1 cellular context compared by ENCODE assay signal in genomic region chr1:21312407-21312992, GRCh38.
TF ChIP-seq lines count a peak whose summit lies in the region.

No MANE protein-coding gene starts in this region.

TF ChIP-seq in HepG2, 621 proteins besides CTCF, POLR2A, EP300 and RAD21 (continued from another document and continues in another):
- peak; percentile 81; the same call in 1 of the 2 replicates for TF ChIP-seq MXD3 (CRISPR knock-in tag; IDR thresholded peaks at IDR 0.05)
- TF ChIP-seq ZNF317 (CRISPR knock-in tag; IDR thresholded peaks at IDR 0.05), result no peak
- TF ChIP-seq, protein P1, sequence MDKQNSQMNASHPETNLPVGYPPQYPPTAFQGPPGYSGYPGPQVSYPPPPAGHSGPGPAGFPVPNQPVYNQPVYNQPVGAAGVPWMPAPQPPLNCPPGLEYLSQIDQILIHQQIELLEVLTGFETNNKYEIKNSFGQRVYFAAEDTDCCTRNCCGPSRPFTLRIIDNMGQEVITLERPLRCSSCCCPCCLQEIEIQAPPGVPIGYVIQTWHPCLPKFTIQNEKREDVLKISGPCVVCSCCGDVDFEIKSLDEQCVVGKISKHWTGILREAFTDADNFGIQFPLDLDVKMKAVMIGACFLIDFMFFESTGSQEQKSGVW (CRISPR knock-in tag; IDR thresholded peaks at IDR 0.05; ENCODE audit: borderline replicate concordance), result no peak
- TF ChIP-seq IRX3 (CRISPR knock-in tag; IDR thresholded peaks at IDR 0.05; ENCODE audit: borderline replicate concordance, low read depth), result no peak
- TF ChIP-seq ZNF296 (CRISPR knock-in tag; conservative IDR thresholded peaks at IDR 0.05), result no peak
- TF ChIP-seq ISX (CRISPR knock-in tag; conservative IDR thresholded peaks at IDR 0.05), result no peak
- no peak for TF ChIP-seq CREB1 (IDR thresholded peaks at IDR 0.05)
- no peak; the same call in 1 of the 2 replicates for TF ChIP-seq CREB1 (CRISPR knock-in tag; IDR thresholded peaks at IDR 0.05)
- TF ChIP-seq SATB2 (CRISPR knock-in tag; IDR thresholded peaks at IDR 0.05), result no peak
- TF ChIP-seq ZNF207 (IDR thresholded peaks at IDR 0.05; ENCODE audit: borderline replicate concordance), result no peak
- no peak for TF ChIP-seq NR0B2 (CRISPR knock-in tag; IDR thresholded peaks at IDR 0.05)
- TF ChIP-seq PCBP1 (IDR thresholded peaks at IDR 0.05; ENCODE audit: borderline replicate concordance, low read depth, low read length), result no peak
- no peak for TF ChIP-seq ZNF562 (CRISPR knock-in tag; IDR thresholded peaks at IDR 0.05; ENCODE audit: borderline replicate concordance)
- no peak for TF ChIP-seq ZXDC (CRISPR knock-in tag; IDR thresholded peaks at IDR 0.05)
- no peak for TF ChIP-seq GTF2F1 (IDR thresholded peaks at IDR 0.05; ENCODE audit: low read length)
- TF ChIP-seq ZNF205 (CRISPR knock-in tag; IDR thresholded peaks at IDR 0.05), result no peak
- TF ChIP-seq ATRX (CRISPR knock-in tag; IDR thresholded peaks at IDR 0.05; ENCODE audit: borderline replicate concordance), result no peak
- no peak for TF ChIP-seq GATA4 (IDR thresholded peaks at IDR 0.05; ENCODE audit: borderline replicate concordance, low read depth)
- no peak for TF ChIP-seq GMEB2 (CRISPR knock-in tag; IDR thresholded peaks at IDR 0.05; ENCODE audit: low read depth)
- peak; percentile 67 for TF ChIP-seq FOXO1 (CRISPR knock-in tag; IDR thresholded peaks at IDR 0.05)
- TF ChIP-seq NFIB (CRISPR knock-in tag; IDR thresholded peaks at IDR 0.05; ENCODE audit: borderline replicate concordance), result no peak
- TF ChIP-seq TOE1 (CRISPR knock-in tag; IDR thresholded peaks at IDR 0.05), result no peak
- TF ChIP-seq, protein P2, sequence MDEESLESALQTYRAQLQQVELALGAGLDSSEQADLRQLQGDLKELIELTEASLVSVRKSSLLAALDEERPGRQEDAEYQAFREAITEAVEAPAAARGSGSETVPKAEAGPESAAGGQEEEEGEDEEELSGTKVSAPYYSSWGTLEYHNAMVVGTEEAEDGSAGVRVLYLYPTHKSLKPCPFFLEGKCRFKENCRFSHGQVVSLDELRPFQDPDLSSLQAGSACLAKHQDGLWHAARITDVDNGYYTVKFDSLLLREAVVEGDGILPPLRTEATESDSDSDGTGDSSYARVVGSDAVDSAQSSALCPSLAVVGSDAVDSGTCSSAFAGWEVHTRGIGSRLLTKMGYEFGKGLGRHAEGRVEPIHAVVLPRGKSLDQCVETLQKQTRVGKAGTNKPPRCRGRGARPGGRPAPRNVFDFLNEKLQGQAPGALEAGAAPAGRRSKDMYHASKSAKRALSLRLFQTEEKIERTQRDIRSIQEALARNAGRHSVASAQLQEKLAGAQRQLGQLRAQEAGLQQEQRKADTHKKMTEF (CRISPR knock-in tag; IDR thresholded peaks at IDR 0.05), result peak; percentile 86
- no peak for TF ChIP-seq SETDB1 (CRISPR knock-in tag; IDR thresholded peaks at IDR 0.05; ENCODE audit: borderline replicate concordance)
- no peak for TF ChIP-seq ZNF253 (CRISPR knock-in tag; IDR thresholded peaks at IDR 0.05; ENCODE audit: borderline replicate concordance)
- TF ChIP-seq XBP1 (CRISPR knock-in tag; IDR thresholded peaks at IDR 0.05), result no peak
- TF ChIP-seq ZNF644 (CRISPR knock-in tag; IDR thresholded peaks at IDR 0.05; ENCODE audit: low read depth), result no peak
- no peak for TF ChIP-seq CHD2 (IDR thresholded peaks at IDR 0.05; ENCODE audit: low read depth, low read length)
- TF ChIP-seq TRIM24 (CRISPR knock-in tag; IDR thresholded peaks at IDR 0.05), result no peak
- TF ChIP-seq GATAD2A (CRISPR knock-in tag; IDR thresholded peaks at IDR 0.05), result peak; percentile 91
- no peak for TF ChIP-seq ZNF318 (CRISPR knock-in tag; IDR thresholded peaks at IDR 0.05)
- TF ChIP-seq CENPT (CRISPR knock-in tag; IDR thresholded peaks at IDR 0.05; ENCODE audit: low read depth), result no peak
- no peak for TF ChIP-seq ATF1 (CRISPR knock-in tag; IDR thresholded peaks at IDR 0.05)
- TF ChIP-seq EZH2 (conservative IDR thresholded peaks at IDR 0.05; ENCODE audit: low read depth, low read length), result no peak
- no peak for TF ChIP-seq TAF15 (IDR thresholded peaks at IDR 0.05; ENCODE audit: low read depth, low read length, poor library complexity, severe bottlenecking)
- no peak for TF ChIP-seq CBFB (CRISPR knock-in tag; IDR thresholded peaks at IDR 0.05)
- TF ChIP-seq HCFC1 (IDR thresholded peaks at IDR 0.05; ENCODE audit: low read depth, low read length), result no peak
- TF ChIP-seq ZNF407 (CRISPR knock-in tag; IDR thresholded peaks at IDR 0.05; ENCODE audit: not compliant biosample characterization), result no peak
